ENCODE assay signal across 8 cellular contexts in the genomic region with DNA sequence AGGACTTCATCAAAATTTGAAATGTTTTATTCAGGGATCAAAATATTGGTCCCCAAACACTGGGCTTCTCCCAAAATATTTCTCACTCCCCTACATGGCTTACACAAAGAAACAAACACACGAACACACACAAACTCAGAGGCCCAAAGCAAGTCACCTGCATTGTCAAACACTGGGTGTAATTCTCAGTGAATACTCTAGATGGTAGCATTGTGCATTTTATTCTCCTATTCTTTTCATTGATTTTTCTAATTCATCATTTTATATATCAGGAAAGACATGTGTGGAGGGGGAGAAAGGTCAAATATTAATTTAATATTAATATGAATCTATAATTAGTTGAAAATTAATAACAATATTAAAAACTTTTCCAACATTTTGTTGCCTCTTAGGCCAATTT.
DNase-seq lines count a peak whose midpoint lies in the region; ATAC-seq and TF ChIP-seq lines count a peak whose summit lies in the region.

No MANE protein-coding gene starts in this region.

- peak; percentile 53 for ATAC-seq in mucosa of descending colon

- H3K4me3 ChIP-seq in cardiac fibroblast (replicated peaks in 1 of 2; ENCODE audit: low read depth in 2 of 2, low read length in 2 of 2) (no peak overlapping the region), mucosa of descending colon (no peak overlapping the region)

- peak; percentile 1 to 14 for DNase-seq in NCI-H2081 (lab: John Stamatoyannopoulos, UW)
- no peak for DNase-seq in NCI-H2081 treated with DMSO at 0.1 percent for 48 hours (lab: John Stamatoyannopoulos, UW)
- peak; percentile 1 for DNase-seq in LHCN-M2 (ENCODE audit: low read depth)
- peak; percentile 12 to 17 for DNase-seq in cardiac fibroblast (ENCODE audit: low read depth in 2 of 2)
- DNase-seq in mucosa of descending colon, result no peak
- DNase-seq in stimulated activated naive CD4-positive, alpha-beta T cell treated with Interleukin-2 at 50 U/mL for 16 hours (lab: John Stamatoyannopoulos, UW), result no peak
- DNase-seq in KG1 (lab: John Stamatoyannopoulos, UW), result no peak
- no peak for DNase-seq in A172 (ENCODE audit: low spot score)

- H3K36me3 ChIP-seq in mucosa of descending colon (ENCODE audit: low read depth), result no peaks in the 10 kb centered on the region

- TF ChIP-seq CTCF in cardiac fibroblast (IDR thresholded peaks at IDR 0.05; ENCODE audit: low read depth, low read length) (peak; percentile 37), mucosa of descending colon (IDR thresholded peaks at IDR 0.05) (no peak)

- no peaks in the 10 kb centered on the region for H3K4me1 ChIP-seq in mucosa of descending colon (ENCODE audit: low read depth)

- no peaks in the 10 kb centered on the region for H3K9me3 ChIP-seq in mucosa of descending colon

- intact Hi-C loops in mucosa of descending colon (cut with DNase I, micrococcal nuclease), result no loop called here

Comparison
In these comparisons a context has a peak if more than half of its experiments do, and no peak if none do; other contexts are left out.
1. DNase-seq: peak in NCI-H2081 (2 of 2), LHCN-M2 (single experiment) and cardiac fibroblast (2 of 2); none in NCI-H2081 treated with DMSO at 0.1 percent for 48 hours (single experiment), mucosa of descending colon (0 of 3), stimulated activated naive CD4-positive, alpha-beta T cell treated with Interleukin-2 at 50 U/mL for 16 hours (single experiment), KG1 (single experiment) and A172 (single experiment).